In the genomic region with DNA sequence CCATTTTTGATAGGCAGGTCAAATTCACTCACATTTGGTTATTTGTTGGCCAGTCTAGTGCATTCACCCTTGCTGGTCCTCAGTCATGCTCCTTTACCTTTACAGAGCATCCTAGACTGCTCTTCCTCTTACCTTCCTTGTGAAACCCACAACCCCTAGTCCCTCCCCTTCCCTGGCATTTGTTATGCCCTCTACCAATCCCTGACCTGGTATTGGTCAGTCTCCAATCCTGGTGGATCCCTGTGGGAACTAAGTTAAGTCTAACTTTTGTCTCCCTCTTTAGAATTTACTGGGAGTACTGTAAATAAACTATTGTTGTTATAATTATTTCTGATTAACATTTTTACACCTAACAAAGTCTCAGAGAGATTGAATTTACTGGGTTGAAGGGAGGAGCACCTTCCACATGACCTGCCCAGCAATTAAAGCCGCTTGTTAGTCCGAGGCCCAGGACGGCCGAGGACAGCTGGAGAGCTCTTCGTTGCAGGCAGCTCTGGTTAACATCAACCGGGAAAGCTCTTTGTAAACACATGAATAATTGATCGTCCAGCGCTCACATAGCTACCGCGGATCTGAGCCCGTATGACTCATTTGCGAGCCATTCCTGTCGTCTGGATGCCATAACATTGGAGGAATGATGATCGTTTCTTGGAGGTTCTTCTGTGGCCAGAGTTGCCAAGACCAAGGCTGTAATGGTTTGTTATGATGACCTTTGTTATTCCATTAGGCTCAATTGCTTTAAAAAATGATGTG, we compare ENCODE assay signal across 13 cellular contexts. TPM values are rescaled to one million over a fixed set of nuclear protein-coding genes. Genes with fewer than 3 reads are reported as not detected.
A peak's percentile ranks its signal among the peaks of the same experiment; 100 is the strongest.
DNase-seq lines count a peak whose midpoint lies in the region; ATAC-seq, FAIRE-seq and TF ChIP-seq lines count a peak whose summit lies in the region.
"Had no signal": no experiment of that assay in that cellular context is flagged by ENCODE, and none has a peak within 500 bp of the region (broad histone marks: within the 10 kb centered on the region; RNA-seq: fewer than 3 reads in every experiment).

No MANE protein-coding gene starts in this region.

- H3K4ac ChIP-seq in H1 (replicated peaks; ENCODE audit: insufficient read length, low read depth, low read length), result no peak overlapping the region

- WGBS in mammary epithelial cell (ENCODE audit: low coverage, missing lambda C conversion rate), result 90% methylated on average over 14 of the region's 14 CpGs
- WGBS in H1 (ENCODE audit: extremely low coverage in 1 of 2, insufficient coverage in 1 of 2, insufficient read length in 1 of 2, insufficient replicate concordance in 2 of 2, low coverage in 1 of 2, low lambda C conversion rate in 2 of 2, missing lambda C conversion rate in 1 of 2), 2 experiments, result 54% methylated on average over 14 of the region's 14 CpGs; no CpG with 5 or more reads in 1 of the 2 experiments

- DNase-seq in breast epithelium (ENCODE audit: low spot score in 2 of 2) (no peak), mammary epithelial cell (no peak), H1 (ENCODE audit: low read depth in 1 of 2, low spot score in 2 of 2) (peak; percentile 38 to 48), mucosa of descending colon (peak in 1 of 3 donors; percentile 35), Kasumi-1 (lab: John Stamatoyannopoulos, UW) (no peak), ascending aorta (ENCODE audit: low spot score in 2 of 2) (no peak), SIG-M5 (lab: John Stamatoyannopoulos, UW) (no peak)
- DNase-seq: ACHN, activated T-cell treated with anti-CD3 and anti-CD28 coated beads for 4 hours, naive B cell, NCI-H2107 had no signal

- H4K20me1 ChIP-seq in mammary epithelial cell (ENCODE audit: insufficient read depth, low read length), result no peaks in the 10 kb centered on the region
- H4K20me1 ChIP-seq in H1 (replicated peaks in 1 of 2; ENCODE audit: control insufficient read depth in 1 of 2, insufficient read depth in 2 of 2, low read length in 2 of 2), result no peaks in the 10 kb centered on the region

- H3K4me1 ChIP-seq in breast epithelium, result no peaks in the 10 kb centered on the region
- H3K4me1 ChIP-seq in mammary epithelial cell (ENCODE audit: insufficient read depth, low read length), result no peaks in the 10 kb centered on the region
- H3K4me1 ChIP-seq in H1 (replicated peaks in 1 of 4; ENCODE audit: control insufficient read depth in 3 of 4, insufficient read depth in 4 of 4, low read length in 3 of 4), result peaks cover 0 to 8% (median 3%) of the 10 kb centered on the region in 4 experiments; a peak in 3 of 7 replicates
- H3K4me1 ChIP-seq in mucosa of descending colon (ENCODE audit: low read depth), result no peaks in the 10 kb centered on the region
- peaks cover 3 to 4% of the 10 kb centered on the region in 2 donors for H3K4me1 ChIP-seq in ascending aorta

- no peak overlapping the region for H2BK12ac ChIP-seq in H1 (ENCODE audit: low read depth, low read length)

- no peaks in the 10 kb centered on the region for H3K27me3 ChIP-seq in breast epithelium
- no peaks in the 10 kb centered on the region for H3K27me3 ChIP-seq in mammary epithelial cell (ENCODE audit: insufficient read depth, low read length)
- H3K27me3 ChIP-seq in H1 (replicated peaks in 1 of 4; ENCODE audit: control insufficient read depth in 3 of 4, extremely low read depth in 1 of 4, insufficient read depth in 3 of 4, low read length in 3 of 4), result no peaks in the 10 kb centered on the region
- H3K27me3 ChIP-seq in ascending aorta, result no peaks in the 10 kb centered on the region

- no peak for TF ChIP-seq CTCF in breast epithelium (IDR thresholded peaks at IDR 0.05)
- no peak for TF ChIP-seq CTCF in mammary epithelial cell (conservative IDR thresholded peaks at IDR 0.05 in 1 of 2, IDR thresholded peaks at IDR 0.05 in 1 of 2; ENCODE audit: extremely low read depth in 1 of 2, insufficient read depth in 1 of 2, low read depth in 1 of 2, low read length in 2 of 2)
- no peak for TF ChIP-seq CTCF in H1 (IDR thresholded peaks at IDR 0.05; ENCODE audit: control extremely low read depth in 1 of 3, insufficient read depth in 1 of 3, low read depth in 1 of 3, low read length in 3 of 3)
- TF ChIP-seq CTCF in mucosa of descending colon (IDR thresholded peaks at IDR 0.05), result no peak
- no peak for TF ChIP-seq CTCF in ascending aorta (IDR thresholded peaks at IDR 0.05)

- no peaks in the 10 kb centered on the region for H3K9me3 ChIP-seq in breast epithelium
- no peaks in the 10 kb centered on the region for H3K9me3 ChIP-seq in mammary epithelial cell (replicated peaks; ENCODE audit: insufficient read depth, low read length)
- H3K9me3 ChIP-seq in H1 (ENCODE audit: insufficient read depth in 2 of 2, low read depth in 1 of 2, low read length in 1 of 2), result no peaks in the 10 kb centered on the region
- no peaks in the 10 kb centered on the region for H3K9me3 ChIP-seq in mucosa of descending colon
- no peaks in the 10 kb centered on the region for H3K9me3 ChIP-seq in ascending aorta

- H2AK5ac ChIP-seq in H1 (ENCODE audit: low read depth, low read length), result no peak overlapping the region

- no peak overlapping the region for H2BK120ac ChIP-seq in H1 (replicated peaks; ENCODE audit: low read depth, low read length)

- no peak overlapping the region for H2AFZ ChIP-seq in mammary epithelial cell (ENCODE audit: low read depth, low read length)
- H2AFZ ChIP-seq in H1 (ENCODE audit: low read length), result no peak overlapping the region

- in situ Hi-C loops in mammary epithelial cell (cut with MboI; ENCODE audit: low sequenced_read_pairs in 2 of 2), result no loop called here

- H3K27ac ChIP-seq in breast epithelium (peak overlapping the region; percentile 36 to 77), mammary epithelial cell (ENCODE audit: insufficient read depth, low read depth, low read length) (no peak overlapping the region), H1 (ENCODE audit: low read depth, low read length) (no peak overlapping the region), ascending aorta (peak overlapping the region in 1 of 2 donors; percentile 17)

- H4K91ac ChIP-seq in H1 (replicated peaks; ENCODE audit: insufficient read length, low read length), result no peak overlapping the region

- no peak for TF ChIP-seq EP300 in H1 (IDR thresholded peaks at IDR 0.05; ENCODE audit: borderline replicate concordance in 1 of 2, low read depth in 2 of 2, low read length in 2 of 2)

- H3K23me2 ChIP-seq in H1 (ENCODE audit: low read depth, low read length), result no peaks in the 10 kb centered on the region

- CTCF ChIA-PET in mammary epithelial cell (lab: Charles Lee; ENCODE audit: low non-redundant PET), result no interaction called here
- CTCF ChIA-PET in H1 (lab: Charles Lee; ENCODE audit: partially characterized antibody), result interaction anchor here (1.4 to 2.5 kb wide), 3 partner anchors 9 to 16 kb away, joined by 3 to 15 read pairs (median 4); no protein-coding TSS in a partner anchor

- no peak overlapping the region for H2BK20ac ChIP-seq in H1 (ENCODE audit: low read length)

- H3K23ac ChIP-seq in H1 (ENCODE audit: insufficient read length), result no peak overlapping the region

- no peak for TF ChIP-seq RAD21 in H1 (IDR thresholded peaks at IDR 0.05 in 1 of 2, conservative IDR thresholded peaks at IDR 0.05 in 1 of 2; ENCODE audit: low read depth in 2 of 2, low read length in 2 of 2)

- intact Hi-C loops in breast epithelium (cut with DNase I; ENCODE audit: low total_unique reads), result no loop called here
- intact Hi-C loops in mammary epithelial cell (cut with micrococcal nuclease), result no loop called here
- intact Hi-C loops in mucosa of descending colon (cut with DNase I, micrococcal nuclease), result loop anchor here in 1 of 2 donors (10.0 kb wide), 1 partner anchor 56 kb away; a partner anchor contains a TSS
- intact Hi-C loops in ascending aorta (cut with DNase I), result no loop called here

- H3K9ac ChIP-seq in mammary epithelial cell (ENCODE audit: insufficient read depth, low read length), result no peak overlapping the region
- no peak overlapping the region for H3K9ac ChIP-seq in H1 (replicated peaks in 1 of 4; ENCODE audit: extremely low read depth in 1 of 4, low read depth in 3 of 4, low read length in 3 of 4)

- TF ChIP-seq POLR2A in breast epithelium (IDR thresholded peaks at IDR 0.05) (no peak), H1 (IDR thresholded peaks at IDR 0.05; ENCODE audit: control extremely low read depth in 1 of 2, low read depth in 2 of 2, low read length in 2 of 2) (0 out of 3 replicates have a peak, but pooled peaks of 1 of the 2 experiments have one; percentile 37)

- H4K5ac ChIP-seq in H1 (ENCODE audit: insufficient read length, low read depth, low read length), result no peak overlapping the region

- no peak overlapping the region for H3K56ac ChIP-seq in H1 (replicated peaks; ENCODE audit: insufficient read length, low read depth, low read length)

- POLR2A ChIA-PET in H1 (lab: Charles Lee; ENCODE audit: partially characterized antibody), result interaction anchor here (1.0 kb wide), 1 partner anchor 14 kb away, joined by 3 read pairs; no protein-coding TSS in a partner anchor

- H4K8ac ChIP-seq in H1 (ENCODE audit: extremely low read depth, insufficient read depth, low read length), result no peak overlapping the region

- no TSS peak for BruUV-seq in mammary epithelial cell (replicated peaks; lab: Mats Ljungman, UMichigan)

- H3K79me2 ChIP-seq in mammary epithelial cell (ENCODE audit: insufficient read depth, low read length) (no peaks in the 10 kb centered on the region), H1 (ENCODE audit: control insufficient read depth in 1 of 2, insufficient read depth in 2 of 2, low read length in 2 of 2) (no peaks in the 10 kb centered on the region)

- no peak overlapping the region; the same call in 1 of the 2 replicates for H3K18ac ChIP-seq in H1 (ENCODE audit: extremely low read depth, low read length)

- dilution Hi-C loops in mammary epithelial cell (cut with HindIII; ENCODE audit: low sequenced_read_pairs), result no loop called here

- FAIRE-seq in H1 (lab: Jason Lieb, UNC), result peak; percentile 73
- FAIRE-seq: GM12878 had no signal

- no peaks in the 10 kb centered on the region for H3K79me1 ChIP-seq in H1 (ENCODE audit: low read depth, low read length)

- no peak overlapping the region for H3K14ac ChIP-seq in H1 (ENCODE audit: insufficient read length)

- H3K4me2 ChIP-seq in mammary epithelial cell (ENCODE audit: insufficient read depth, low read depth, low read length) (no peak overlapping the region), H1 (ENCODE audit: insufficient read depth in 1 of 2, low read depth in 2 of 2, low read length in 2 of 2) (peak overlapping the region; percentile 15 to 23; a peak in 3 of 4 replicates)

- no peak overlapping the region for H2BK15ac ChIP-seq in H1 (ENCODE audit: low read length)

- H3K36me3 ChIP-seq in breast epithelium, result no peaks in the 10 kb centered on the region
- no peaks in the 10 kb centered on the region for H3K36me3 ChIP-seq in mammary epithelial cell (ENCODE audit: insufficient read depth, low read length)
- H3K36me3 ChIP-seq in H1 (ENCODE audit: control insufficient read depth in 2 of 4, insufficient read depth in 4 of 4, low read length in 3 of 4), result peaks cover 0 to 5% (median 2%) of the 10 kb centered on the region in 4 experiments; a peak in 2 of 8 replicates
- H3K36me3 ChIP-seq in mucosa of descending colon (ENCODE audit: low read depth), result no peaks in the 10 kb centered on the region
- H3K36me3 ChIP-seq in ascending aorta, result peaks cover 0 to under 1% of the 10 kb centered on the region in 2 donors

- no peak overlapping the region for H2BK5ac ChIP-seq in H1 (ENCODE audit: low read depth, low read length)

- H3K4me3 ChIP-seq in breast epithelium (no peak overlapping the region), mammary epithelial cell (replicated peaks in 1 of 3; ENCODE audit: insufficient read depth in 1 of 3, low read depth in 2 of 3, low read length in 3 of 3) (no peak overlapping the region), H1 (ENCODE audit: extremely low read depth in 1 of 4, insufficient read depth in 2 of 4, low read depth in 3 of 4, low read length in 4 of 4) (peak overlapping the region in 1 of 4 experiments; percentile 20; a peak in 1 of 8 replicates), mucosa of descending colon (no peak overlapping the region), ascending aorta (no peak overlapping the region)
- H3K4me3 ChIP-seq: GM12878 had no signal

- ATAC-seq in mucosa of descending colon (peak; percentile 64), HG02588 (IDR thresholded peaks at IDR 0.05; ENCODE audit: unreplicated experiment) (no peak)
- ATAC-seq: GM12878 had no signal

RNA-seq across cellular contexts. Expression of a gene that starts 31.9 kb away (rescaled TPM):
- total RNA-seq in breast epithelium, result 100 to 1,000 TPM in 1 of 3 donors, 10 to 100 TPM in 2; 32.1 to 133 (median 47.9) TPM
- total RNA-seq in mammary epithelial cell, result 1 to 10 TPM in 1 of 2 donors, under 1 TPM in 1; 0.61 to 1.2 TPM
- 1.8 TPM for polyA plus RNA-seq in mammary epithelial cell
- not detected for polyA minus RNA-seq in mammary epithelial cell
- 42.4 and 46.2 TPM in 2 replicates for total RNA-seq in H1 (2021; fragmentation: NEBNext Ultra II Directional; extraction: Animal tissue kit (Norgen Biotek cat#: 25700))
- polyA plus RNA-seq in H1 (2011; rRNA removed), result 16.0 and 17.2 TPM in 2 replicates
- polyA plus RNA-seq in H1 (2011; cell fraction: cytosol; rRNA removed), result 19.1 TPM
- 21.8 TPM for polyA plus RNA-seq in H1 (2011; cell fraction: nucleus; rRNA removed)
- polyA plus RNA-seq in H1 (2012, experiment 1 of 2), result 31.8 to 45.8 TPM (median 34.8 TPM) in 4 replicates
- polyA plus RNA-seq in H1 (2012, experiment 2 of 2), result 12.2 TPM
- polyA plus RNA-seq in H1 (2013, experiment 1 of 2), result 26.7 TPM
- polyA plus RNA-seq in H1 (2013, experiment 2 of 2), result 30.8 TPM
- 16.7 and 18.1 TPM in 2 replicates for polyA minus RNA-seq in H1 (2011; rRNA and poly(A)+ RNA removed)
- polyA minus RNA-seq in H1 (2011; cell fraction: cytosol; rRNA and poly(A)+ RNA removed), result 21.5 TPM
- polyA minus RNA-seq in H1 (2011; cell fraction: nucleus; rRNA and poly(A)+ RNA removed), result 20.1 TPM
- 10 to 100 TPM; 22.7 to 47.2 (median 34.7) TPM for total RNA-seq in mucosa of descending colon
- 2.2 TPM for total RNA-seq in ascending aorta

Comparison
In these comparisons a context has a peak if more than half of its experiments do, and no peak if none do; other contexts are left out.
1. H3K27ac ChIP-seq: peak in breast epithelium (2 of 2); none in mammary epithelial cell (single experiment) and H1 (single experiment).
2. DNase-seq: peak in H1 (2 of 2); none in breast epithelium (0 of 2), mammary epithelial cell (single experiment), Kasumi-1 (0 of 2), ascending aorta (0 of 2) and SIG-M5 (single experiment).